ENCODE assay signal across 15 cellular contexts in the genomic region with DNA sequence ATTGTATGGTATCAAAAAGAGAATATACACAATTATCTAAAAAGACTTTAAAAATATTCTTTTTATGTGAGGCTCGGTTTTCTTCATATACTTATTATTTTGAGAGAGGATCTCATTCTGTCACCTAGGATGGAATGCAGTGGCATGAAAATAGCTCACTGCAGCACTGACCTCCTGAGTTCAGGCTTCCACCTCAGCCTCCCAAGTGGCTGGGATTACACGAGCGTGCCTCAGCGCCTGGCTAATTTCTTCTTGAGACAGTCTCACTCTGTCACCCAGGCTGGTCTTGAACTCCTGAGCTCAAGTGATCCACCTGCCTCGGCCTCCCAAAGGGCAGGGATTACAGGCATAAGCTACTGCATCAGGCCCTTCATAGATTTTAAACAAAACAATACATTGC. TPM values are rescaled to one million over a fixed set of nuclear protein-coding genes. Genes with fewer than 3 reads are reported as not detected.
DNase-seq lines count a peak whose midpoint lies in the region; ATAC-seq and TF ChIP-seq lines count a peak whose summit lies in the region.
"Had no signal": no experiment of that assay in that cellular context is flagged by ENCODE, and none has a peak within 500 bp of the region (broad histone marks: within the 10 kb centered on the region; RNA-seq: fewer than 3 reads in every experiment).

No MANE protein-coding gene starts in this region.

- H3K9ac ChIP-seq in Loucy (ENCODE audit: low read depth, low read length, poor library complexity, severe bottlenecking), result no peak overlapping the region

- H3K27me3 ChIP-seq in GM23338 (ENCODE audit: insufficient read depth), result no peaks in the 10 kb centered on the region
- H3K27me3 ChIP-seq in Loucy (ENCODE audit: insufficient read depth, low read length, poor library complexity, severe bottlenecking), result no peaks in the 10 kb centered on the region
- no peaks in the 10 kb centered on the region for H3K27me3 ChIP-seq in cardiac muscle cell
- H3K27me3 ChIP-seq in right cardiac atrium (ENCODE audit: control insufficient read depth, insufficient read depth), result no peaks in the 10 kb centered on the region
- no peaks in the 10 kb centered on the region for H3K27me3 ChIP-seq in naive thymus-derived CD4-positive, alpha-beta T cell (ENCODE audit: control insufficient read depth in 2 of 2, insufficient read depth in 2 of 2, low read length in 2 of 2)

- WGBS in right cardiac atrium, result 63% methylated on average over 5 of the region's 5 CpGs

- ATAC-seq in GM23338 (peak; percentile 46; the same call in 1 of the 3 replicates), right cardiac atrium (peak in 1 of 2 donors; percentile 41), HG03139 (IDR thresholded peaks at IDR 0.05; ENCODE audit: unreplicated experiment) (no peak)
- no peak for ATAC-seq in naive thymus-derived CD4-positive, alpha-beta T cell

- no peak overlapping the region for H3K4me3 Mint-ChIP-seq in GM23338
- no peak overlapping the region for H3K4me3 Mint-ChIP-seq in naive thymus-derived CD4-positive, alpha-beta T cell
- H3K4me3 Mint-ChIP-seq: CD4-positive, alpha-beta memory T cell; H9 had no signal

- H3K9me3 ChIP-seq in Loucy (ENCODE audit: insufficient read depth, low read depth, low read length) (no peaks in the 10 kb centered on the region), cardiac muscle cell (ENCODE audit: low read depth) (no peaks in the 10 kb centered on the region), right cardiac atrium (ENCODE audit: control insufficient read depth, low read length) (no peaks in the 10 kb centered on the region)
- H3K9me3 ChIP-seq in naive thymus-derived CD4-positive, alpha-beta T cell (ENCODE audit: control insufficient read depth in 2 of 3, low read length in 3 of 3), result no peaks in the 10 kb centered on the region

- H3K79me2 ChIP-seq in GM23338 (replicated peaks; ENCODE audit: insufficient read depth) (peaks cover 100% of the 10 kb centered on the region), Loucy (ENCODE audit: insufficient read depth, low read length) (peaks cover 100% of the 10 kb centered on the region)

- H3K4me3 ChIP-seq in GM23338 (no peak overlapping the region), Loucy (ENCODE audit: low read length, poor library complexity, severe bottlenecking) (no peak overlapping the region), cardiac muscle cell (no peak overlapping the region), right cardiac atrium (ENCODE audit: low read length) (no peak overlapping the region)
- no peak overlapping the region for H3K4me3 ChIP-seq in naive thymus-derived CD4-positive, alpha-beta T cell (ENCODE audit: low read length)

- peaks cover 50% of the 10 kb centered on the region for H3K36me3 ChIP-seq in GM23338 (ENCODE audit: insufficient read depth)
- peaks cover 91% of the 10 kb centered on the region for H3K36me3 ChIP-seq in Loucy (ENCODE audit: insufficient read depth, low read length)
- H3K36me3 ChIP-seq in cardiac muscle cell, result peaks cover 34% of the 10 kb centered on the region
- H3K36me3 ChIP-seq in naive thymus-derived CD4-positive, alpha-beta T cell (ENCODE audit: control insufficient read depth in 2 of 3, insufficient read depth in 3 of 3, low read length in 3 of 3), result peaks cover 7 to 52% (median 36%) of the 10 kb centered on the region in 3 experiments

- POLR2A ChIA-PET in naive thymus-derived CD4-positive, alpha-beta T cell (lab: Charles Lee), result interaction anchor here (0.5 to 1.0 kb wide), 2 partner anchors 11 to 52 kb away, joined by 3 to 4 read pairs; partner anchors contain the start of gene DEK

- H3K9me3 Mint-ChIP-seq in GM23338, result no peaks in the 10 kb centered on the region
- peaks cover 0 to 1% (median 0%) of the 10 kb centered on the region in 11 donors for H3K9me3 Mint-ChIP-seq in naive thymus-derived CD4-positive, alpha-beta T cell
- H3K9me3 Mint-ChIP-seq: CD4-positive, alpha-beta memory T cell; H9 had no signal

- H3F3A ChIP-seq in GM23338 (replicated peaks; ENCODE audit: low read depth) (no peaks in the 10 kb centered on the region), Loucy (ENCODE audit: low read depth) (no peaks in the 10 kb centered on the region)

- H3K9me2 ChIP-seq in GM23338 (ENCODE audit: insufficient read depth), result no peaks in the 10 kb centered on the region
- no peaks in the 10 kb centered on the region for H3K9me2 ChIP-seq in Loucy (replicated peaks; ENCODE audit: low read depth, low read length)

- H4K20me1 ChIP-seq in GM23338 (replicated peaks; ENCODE audit: insufficient read depth) (peaks cover 54% of the 10 kb centered on the region), Loucy (ENCODE audit: insufficient read depth, low read length, poor library complexity, severe bottlenecking) (peaks cover 92% of the 10 kb centered on the region)

- intact Hi-C loops in right cardiac atrium (cut with DNase I), result no loop called here
- intact Hi-C loops in naive thymus-derived CD4-positive, alpha-beta T cell (cut with micrococcal nuclease), result no loop called here

- H2AFZ ChIP-seq in GM23338 (no peak overlapping the region), Loucy (ENCODE audit: low read length) (no peak overlapping the region)

- H3K4me1 ChIP-seq in GM23338 (ENCODE audit: insufficient read depth) (no peaks in the 10 kb centered on the region), Loucy (ENCODE audit: insufficient read depth, low read length, poor library complexity, severe bottlenecking) (peaks cover 22% of the 10 kb centered on the region), cardiac muscle cell (ENCODE audit: low read depth) (peaks cover 6% of the 10 kb centered on the region), right cardiac atrium (ENCODE audit: control insufficient read depth, insufficient read depth, low read length) (no peaks in the 10 kb centered on the region)
- peaks cover 0 to 4% of the 10 kb centered on the region in 2 donors for H3K4me1 ChIP-seq in naive thymus-derived CD4-positive, alpha-beta T cell (ENCODE audit: control insufficient read depth in 2 of 2, insufficient read depth in 2 of 2, low read length in 2 of 2)

- H3K4me1 Mint-ChIP-seq in GM23338, result peaks cover 9% of the 10 kb centered on the region; the same call in 2 of the 3 replicates
- H3K4me1 Mint-ChIP-seq in naive thymus-derived CD4-positive, alpha-beta T cell, result peaks cover 7 to 37% (median 14%) of the 10 kb centered on the region in 7 donors

- H3K27ac Mint-ChIP-seq in GM23338, result no peak overlapping the region
- H3K27ac Mint-ChIP-seq in naive thymus-derived CD4-positive, alpha-beta T cell, result no peak overlapping the region

- H3K27me3 Mint-ChIP-seq in GM23338 (ENCODE audit: insufficient read depth, low read depth, poor library complexity), result no peaks in the 10 kb centered on the region
- no peaks in the 10 kb centered on the region for H3K27me3 Mint-ChIP-seq in naive thymus-derived CD4-positive, alpha-beta T cell
- H3K27me3 Mint-ChIP-seq: CD4-positive, alpha-beta memory T cell had no signal

- H3K4me2 ChIP-seq in GM23338, result no peak overlapping the region
- H3K4me2 ChIP-seq in Loucy (ENCODE audit: low read depth, low read length, poor library complexity, severe bottlenecking), result peak overlapping the region; percentile 22

- TF ChIP-seq CTCF in GM23338 (conservative IDR thresholded peaks at IDR 0.05; ENCODE audit: low read depth in 2 of 2), result no peak
- no peak for TF ChIP-seq CTCF in Loucy (conservative IDR thresholded peaks at IDR 0.05; ENCODE audit: low read length)
- TF ChIP-seq CTCF in cardiac muscle cell (IDR thresholded peaks at IDR 0.05; ENCODE audit: low read depth, low read length), result no peak

- H3K27ac ChIP-seq in GM23338 (ENCODE audit: low read depth) (0 out of 2 replicates have a peak overlapping the region, but pooled peaks have one; percentile 7), cardiac muscle cell (peak overlapping the region; percentile 51), right cardiac atrium (ENCODE audit: low read length) (peak overlapping the region; percentile 55)
- H3K27ac ChIP-seq in naive thymus-derived CD4-positive, alpha-beta T cell (ENCODE audit: low read depth, low read length), result no peak overlapping the region
- H3K27ac ChIP-seq: C4-2B had no signal

- peaks cover 87% of the 10 kb centered on the region for H3K36me3 Mint-ChIP-seq in GM23338 (ENCODE audit: low read depth)
- H3K36me3 Mint-ChIP-seq in naive thymus-derived CD4-positive, alpha-beta T cell, result peaks cover 9 to 47% (median 29%) of the 10 kb centered on the region in 5 donors

- CTCF ChIA-PET in naive thymus-derived CD4-positive, alpha-beta T cell (lab: Charles Lee), result no interaction called here

- DNase-seq in GM23338 (ENCODE audit: low spot score) (no peak), cardiac muscle cell (ENCODE audit: low read depth in 1 of 2, low spot score in 1 of 2) (no peak), right cardiac atrium (no peak), putamen (ENCODE audit: low spot score) (no peak)
- no peak for DNase-seq in naive thymus-derived CD4-positive, alpha-beta T cell
- DNase-seq: ACHN; AML-193; CD4-positive, alpha-beta memory T cell; DMS153; DMS79; GDM1; H9 had no signal

TF ChIP-seq in GM23338, 12 proteins besides CTCF, POLR2A, EP300 and RAD21 (continues in another document):
- TF ChIP-seq ZNF331 (CRISPR knock-in tag; IDR thresholded peaks at IDR 0.05; ENCODE audit: low read depth) (no peak), STAT1 (IDR thresholded peaks at IDR 0.05; ENCODE audit: unreplicated experiment) (no peak)

RNA-seq across cellular contexts. Expression of gene DEK, which starts 10.7 kb away (rescaled TPM):
- total RNA-seq in GM23338 (2014; rRNA removed; shearing (Covaris generic)), result 213 and 218 TPM in 2 replicates
- 516 and 582 TPM in 2 replicates for polyA plus RNA-seq in GM23338 (2016; fragmentation: Nextera tagmentation; extraction: Ambion mirVana)
- total RNA-seq in cardiac muscle cell, result 95.3 and 128 TPM in 2 replicates
- polyA plus RNA-seq in cardiac muscle cell, result 80.8 and 90.6 TPM in 2 replicates
- total RNA-seq in right cardiac atrium, result 10 to 100 TPM; 82.5 to 97.9 (median 89.1) TPM
- polyA plus RNA-seq in right cardiac atrium, result 49.9 TPM
- 100 to 1,000 TPM in 3 of 5 experiments, 10 to 100 TPM in 2; 49.6 to 174 (median 101) TPM for total RNA-seq in naive thymus-derived CD4-positive, alpha-beta T cell
- 10 to 100 TPM; 41.6 to 51.6 TPM for polyA plus RNA-seq in naive thymus-derived CD4-positive, alpha-beta T cell
